In the genomic region with DNA sequence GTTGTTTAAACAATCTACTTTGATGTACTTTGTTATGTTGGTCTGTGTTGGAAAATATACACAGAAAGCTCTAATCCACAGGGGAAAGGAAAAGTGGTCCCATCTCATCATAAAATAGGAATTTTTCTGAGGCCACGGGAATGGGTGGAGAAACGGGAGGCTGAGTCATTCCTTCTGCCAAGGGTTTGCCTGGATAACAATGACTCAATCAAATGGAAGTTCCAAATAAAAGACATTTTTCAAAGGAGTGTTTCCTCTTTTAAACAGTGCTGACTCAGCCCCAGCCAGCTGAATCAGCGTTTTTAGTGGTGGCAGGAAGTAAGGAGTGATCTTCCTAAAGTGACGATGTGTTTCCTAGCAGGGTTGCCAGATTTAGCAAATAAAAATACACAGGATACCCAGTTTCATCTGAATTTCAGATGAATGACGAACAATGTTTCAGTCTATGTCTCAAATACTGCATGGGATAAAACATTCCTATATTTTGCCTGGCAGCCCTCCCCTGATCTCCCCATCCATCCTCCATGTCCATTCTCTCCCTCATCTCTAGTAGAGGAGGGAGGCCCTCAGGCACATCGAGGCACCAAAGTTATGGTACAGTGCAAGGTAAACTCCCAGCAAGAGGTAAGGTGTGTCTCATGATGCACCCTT, we compare ENCODE assay signal across 8 cellular contexts.
DNase-seq lines count a peak whose midpoint lies in the region; ATAC-seq and TF ChIP-seq lines count a peak whose summit lies in the region.

No MANE protein-coding gene starts in this region.

- no peaks in the 10 kb centered on the region for H3K9me3 ChIP-seq in tibial artery

- H3K4me1 Mint-ChIP-seq in CD14-positive monocyte, result peaks cover 12% of the 10 kb centered on the region

- peak overlapping the region in 2 of 7 donors; percentile 44 to 58 for H3K27ac Mint-ChIP-seq in CD14-positive monocyte

- ATAC-seq in HG02763 (IDR thresholded peaks at IDR 0.05; ENCODE audit: unreplicated experiment) (no peak), HG02885 (IDR thresholded peaks at IDR 0.05; ENCODE audit: poor library complexity, unreplicated experiment) (no peak)

- intact Hi-C loops in CD14-positive monocyte (cut with micrococcal nuclease) (no loop called here), tibial artery (cut with DNase I; ENCODE audit: low total_unique reads) (no loop called here)

- H3K36me3 Mint-ChIP-seq in CD14-positive monocyte, result no peaks in the 10 kb centered on the region

- H3K4me3 ChIP-seq in brain microvascular endothelial cell (ENCODE audit: low read depth, low read length) (no peak overlapping the region), tibial artery (no peak overlapping the region)

- H3K4me3 Mint-ChIP-seq in CD14-positive monocyte, result no peak overlapping the region

- TF ChIP-seq CTCF in CD14-positive monocyte (IDR thresholded peaks at IDR 0.05), result no peak
- no peak for TF ChIP-seq CTCF in brain microvascular endothelial cell (IDR thresholded peaks at IDR 0.05; ENCODE audit: low read depth, low read length, missing control alignments)
- TF ChIP-seq CTCF in tibial artery (IDR thresholded peaks at IDR 0.05), result no peak

- peaks cover 0 to 12% (median 2%) of the 10 kb centered on the region in 4 donors for H3K4me1 ChIP-seq in tibial artery

- TF ChIP-seq RAD21 in Ishikawa (IDR thresholded peaks at IDR 0.05; ENCODE audit: low read depth), result no peak

- peaks cover 0 to 2% (median 0%) of the 10 kb centered on the region in 7 donors for H3K9me3 Mint-ChIP-seq in CD14-positive monocyte

- in situ Hi-C loops in brain microvascular endothelial cell (cut with HindIII; ENCODE audit: low pct_ligation_motif_present, low sequenced_read_pairs), result no loop called here

- H3K27me3 Mint-ChIP-seq in CD14-positive monocyte (ENCODE audit: low read depth in 3 of 3), result peaks cover 1 to 4% (median 3%) of the 10 kb centered on the region in 3 donors

- H3K36me3 ChIP-seq in brain microvascular endothelial cell (replicated peaks) (no peaks in the 10 kb centered on the region), tibial artery (no peaks in the 10 kb centered on the region)

- no peak for TF ChIP-seq EP300 in Ishikawa (IDR thresholded peaks at IDR 0.05; ENCODE audit: borderline replicate concordance)

- peak overlapping the region; percentile 5 for H3K27ac ChIP-seq in brain microvascular endothelial cell
- no peak overlapping the region for H3K27ac ChIP-seq in tibial artery

- DNase-seq in CD14-positive monocyte (ENCODE audit: low spot score) (peak; percentile 57), brain microvascular endothelial cell (peak; percentile 91), kidney glomerular epithelial cell (lab: John Stamatoyannopoulos, UW) (peak; percentile 97), tibial artery (peak; percentile 81 to 84), GF-D8 (lab: John Stamatoyannopoulos, UW) (no peak)

- no peaks in the 10 kb centered on the region for H3K27me3 ChIP-seq in brain microvascular endothelial cell (replicated peaks)
- no peaks in the 10 kb centered on the region for H3K27me3 ChIP-seq in tibial artery

TF ChIP-seq in Ishikawa, 13 proteins besides CTCF, POLR2A, EP300 and RAD21:
- no peak for TF ChIP-seq ZBTB7A (IDR thresholded peaks at IDR 0.05; ENCODE audit: low read depth)
- no peak for TF ChIP-seq TAF1 (IDR thresholded peaks at IDR 0.05; ENCODE audit: low read depth)
- TF ChIP-seq YY1 (IDR thresholded peaks at IDR 0.05; ENCODE audit: low read depth), result no peak
- no peak for TF ChIP-seq NFIC (IDR thresholded peaks at IDR 0.05)
- TF ChIP-seq CREB1 (IDR thresholded peaks at IDR 0.05; ENCODE audit: low read depth), result no peak
- peak; percentile 43; the same call in 1 of the 2 replicates for TF ChIP-seq TEAD4 (IDR thresholded peaks at IDR 0.05)
